In the genomic region with DNA sequence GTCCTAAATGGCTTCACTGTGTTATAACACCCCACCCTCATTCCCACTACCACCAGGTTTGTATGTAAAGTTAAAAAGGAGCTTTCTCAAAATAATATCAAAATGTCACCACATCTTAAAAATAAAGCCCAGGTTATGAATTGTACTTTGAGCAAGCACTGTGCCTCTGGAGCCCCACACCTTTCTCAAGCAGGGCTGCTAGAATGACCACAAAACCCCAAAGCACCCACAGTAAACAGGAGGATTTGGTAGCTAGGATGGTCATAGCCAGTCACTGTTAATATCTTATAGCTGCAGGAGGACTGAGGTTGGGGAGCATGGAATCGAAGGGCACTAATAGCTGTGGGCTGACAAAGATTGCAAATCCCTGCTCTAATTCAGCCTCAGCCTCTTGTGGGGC, we compare ENCODE assay signal across 1 cellular context.
TF ChIP-seq lines count a peak whose summit lies in the region.

No MANE protein-coding gene starts in this region.

TF ChIP-seq in neural cell, 6 proteins besides CTCF, POLR2A, EP300 and RAD21 (continued from another document):
- no peak for TF ChIP-seq REST (IDR thresholded peaks at IDR 0.05; ENCODE audit: borderline replicate concordance)
- no peak for TF ChIP-seq TAF1 (IDR thresholded peaks at IDR 0.05; ENCODE audit: low read depth)
- no peak for TF ChIP-seq EZH2 (IDR thresholded peaks at IDR 0.05; ENCODE audit: borderline replicate concordance, insufficient read depth, low read length, poor library complexity, severe bottlenecking)
TF ChIP-seq in neural cell: peak in this region for 0.
